In the genomic region with DNA sequence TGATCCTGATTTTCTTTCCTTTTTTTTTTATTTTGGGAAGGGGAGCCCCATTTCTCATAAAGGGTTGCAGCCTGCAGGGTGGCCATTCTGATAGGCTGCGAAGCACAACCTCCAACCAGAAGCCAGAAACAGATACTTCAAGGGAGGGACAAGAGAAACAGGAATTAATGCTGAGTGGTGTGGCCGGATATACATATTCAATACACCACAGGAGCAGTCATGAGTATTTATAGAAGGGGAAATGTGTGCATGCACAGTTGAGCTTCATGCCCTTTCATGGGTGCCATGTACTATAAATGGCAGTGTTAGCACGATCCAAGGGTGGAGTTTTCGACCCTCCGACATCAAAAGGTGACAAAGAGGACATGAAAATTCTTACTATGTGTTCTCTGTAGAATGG, we compare ENCODE assay signal across 30 cellular contexts.
"Had no signal": no experiment of that assay in that cellular context is flagged by ENCODE, and none has a peak within 500 bp of the region (broad histone marks: within the 10 kb centered on the region; RNA-seq: fewer than 3 reads in every experiment).

No MANE protein-coding gene starts in this region.

- H3K27ac Mint-ChIP-seq: activated CD4-positive, alpha-beta T cell treated with anti-CD3 and anti-CD28 coated beads for 36 hours; activated naive CD4-positive, alpha-beta T cell treated with anti-CD3 and anti-CD28 coated beads, Interleukin-2, amount 50 U/mL, for 72 hours; activated T-cell treated with anti-CD3 and anti-CD28 coated beads, Interleukin-2, amount 50 U/mL, for 72 hours; natural killer cell; neural progenitor cell; stimulated activated memory B cell treated with anti-CD40 and anti-IgM and Interleukin-4, amounts not matched to agents 10 μg/mL and 1 μg/mL and 100 μg/mL, for 72 hours; stimulated activated naive CD8-positive, alpha-beta T cell treated with anti-CD3 and anti-CD28 coated beads, Interleukin-15, amount 100 ng/mL, for 72 hours; type B pancreatic cell had no signal

- H3K36me3 ChIP-seq: breast epithelium, esophagus muscularis mucosa, heart right ventricle, lower lobe of right lung, neural progenitor cell, sigmoid colon, uterus had no signal

- H3K4me1 ChIP-seq: breast epithelium, esophagus muscularis mucosa, lower lobe of right lung, neural progenitor cell, psoas muscle, uterus had no signal

- H3K27me3 ChIP-seq: breast epithelium, esophagus muscularis mucosa, heart right ventricle, neural progenitor cell, sigmoid colon, uterus had no signal

- H3K27me3 Mint-ChIP-seq: activated CD4-positive, alpha-beta T cell treated with anti-CD3 and anti-CD28 coated beads for 36 hours; stimulated activated memory B cell treated with anti-CD40 and anti-IgM and Interleukin-4, amounts not matched to agents 10 μg/mL and 1 μg/mL and 100 μg/mL, for 72 hours; stimulated activated naive CD8-positive, alpha-beta T cell treated with anti-CD3 and anti-CD28 coated beads, Interleukin-15, amount 100 ng/mL, for 72 hours; type B pancreatic cell had no signal

- H2AFZ ChIP-seq: neural progenitor cell, parathyroid adenoma had no signal

- H3K9ac ChIP-seq: neural progenitor cell, parathyroid adenoma had no signal

- H3K9me3 Mint-ChIP-seq: activated naive CD4-positive, alpha-beta T cell treated with anti-CD3 and anti-CD28 coated beads, Interleukin-2, amount 50 U/mL, for 72 hours; natural killer cell had no signal

- H3K4me2 ChIP-seq: neural progenitor cell, smooth muscle cell had no signal

- H3K27ac ChIP-seq: breast epithelium, esophagus muscularis mucosa, heart right ventricle, lower lobe of right lung, neural progenitor cell, parathyroid adenoma, psoas muscle, sigmoid colon, uterus had no signal

- H3K9me3 ChIP-seq: breast epithelium, esophagus muscularis mucosa, heart right ventricle, lower lobe of right lung, psoas muscle, sigmoid colon, uterus had no signal

- H3K4me3 ChIP-seq: breast epithelium, esophagus muscularis mucosa, heart right ventricle, lower lobe of right lung, neural progenitor cell, psoas muscle, sigmoid colon, smooth muscle cell, uterus had no signal

- H3K36me3 Mint-ChIP-seq: activated naive CD4-positive, alpha-beta T cell treated with anti-CD3 and anti-CD28 coated beads, Interleukin-2, amount 50 U/mL, for 72 hours; natural killer cell; neural progenitor cell; stimulated activated memory B cell treated with anti-CD40 and anti-IgM and Interleukin-4, amounts not matched to agents 10 μg/mL and 1 μg/mL and 100 μg/mL, for 72 hours; type B pancreatic cell had no signal

- ATAC-seq: activated CD4-positive, alpha-beta T cell treated with anti-CD3 and anti-CD28 coated beads for 36 hours; activated naive CD4-positive, alpha-beta T cell treated with anti-CD3 and anti-CD28 coated beads, Interleukin-2, amount 50 U/mL, for 72 hours; activated T-cell treated with anti-CD3 and anti-CD28 coated beads, Interleukin-2, amount 50 U/mL, for 72 hours; heart right ventricle; left lobe of liver; lower lobe of right lung; natural killer cell; psoas muscle; stimulated activated memory B cell treated with anti-CD40 and anti-IgM and Interleukin-4, amounts not matched to agents 10 μg/mL and 1 μg/mL and 100 μg/mL, for 72 hours; stimulated activated naive CD8-positive, alpha-beta T cell treated with anti-CD3 and anti-CD28 coated beads, Interleukin-15, amount 100 ng/mL, for 72 hours had no signal

- H3K4me3 Mint-ChIP-seq: activated CD4-positive, alpha-beta T cell treated with anti-CD3 and anti-CD28 coated beads for 36 hours; activated T-cell treated with anti-CD3 and anti-CD28 coated beads, Interleukin-2, amount 50 U/mL, for 72 hours; natural killer cell; neural progenitor cell; stimulated activated memory B cell treated with anti-CD40 and anti-IgM and Interleukin-4, amounts not matched to agents 10 μg/mL and 1 μg/mL and 100 μg/mL, for 72 hours; stimulated activated naive CD8-positive, alpha-beta T cell treated with anti-CD3 and anti-CD28 coated beads, Interleukin-15, amount 100 ng/mL, for 72 hours; type B pancreatic cell had no signal

- H3K79me2 ChIP-seq: parathyroid adenoma had no signal

- H3K4me1 Mint-ChIP-seq: activated CD4-positive, alpha-beta T cell treated with anti-CD3 and anti-CD28 coated beads for 36 hours; natural killer cell; stimulated activated memory B cell treated with anti-CD40 and anti-IgM and Interleukin-4, amounts not matched to agents 10 μg/mL and 1 μg/mL and 100 μg/mL, for 72 hours; stimulated activated naive CD8-positive, alpha-beta T cell treated with anti-CD3 and anti-CD28 coated beads, Interleukin-15, amount 100 ng/mL, for 72 hours had no signal

- DNase-seq: activated CD4-positive, alpha-beta T cell treated with anti-CD3 and anti-CD28 coated beads for 36 hours; activated CD4-positive, CD25-positive, alpha-beta regulatory T cell; activated naive CD4-positive, alpha-beta T cell; activated T-cell treated with anti-CD3 and anti-CD28 coated beads for 4 hours; activated T-cell treated with anti-CD3 and anti-CD28 coated beads, Interleukin-2, amount 50 U/mL, for 72 hours; central memory CD4-positive, alpha-beta T cell; foreskin melanocyte; heart right ventricle; kidney glomerular epithelial cell; lower lobe of right lung; mesenchymal stem cell; natural killer cell; occipital lobe; psoas muscle; sigmoid colon; stimulated activated CD4-positive, alpha-beta T cell treated with anti-CD3 and anti-CD28 coated beads, Interleukin-1b, Interleukin-23, amount 100 ng/mL, for 48 hours; stimulated activated CD4-positive, alpha-beta T cell treated with anti-CD3 and anti-CD28 coated beads, Interleukin-4, amount 100 ng/mL, for 4 hours; stimulated activated CD8-positive, alpha-beta memory T cell treated with anti-CD3 and anti-CD28 coated beads, Interleukin-4, amount 100 ng/mL, for 48 hours; stimulated activated naive CD8-positive, alpha-beta T cell treated with anti-CD3 and anti-CD28 coated beads, Interleukin-15, amount 100 ng/mL, for 72 hours; substantia nigra; uterus had no signal
